ENCODE assay signal across 9 cellular contexts in genomic region chr9:757246-757881, GRCh38.
DNase-seq lines count a peak whose midpoint lies in the region; ATAC-seq and TF ChIP-seq lines count a peak whose summit lies in the region.
"Had no signal": no experiment of that assay in that cellular context is flagged by ENCODE, and none has a peak within 500 bp of the region (broad histone marks: within the 10 kb centered on the region; RNA-seq: fewer than 3 reads in every experiment).

No MANE protein-coding gene starts in this region.

- H3K36me3 ChIP-seq in Peyer's patch (no peaks in the 10 kb centered on the region), esophagus muscularis mucosa (no peaks in the 10 kb centered on the region)

- intact Hi-C loops in esophagus muscularis mucosa (cut with DNase I): no loop called here
- intact Hi-C loops in activated T-helper 1 cell treated with anti-CD3 and anti-CD28 coated beads, Interleukin-12 subunit alpha, Interleukin-12 subunit beta, Interleukin-2, Interleukin-4 antibody, amounts not matched to agents 30 ng/mL and 10 ng/mL and 1 ng/mL, durations not matched to agents 14 hours and 24 hours and 36 hours (cut with micrococcal nuclease): no loop called here

- no peaks in the 10 kb centered on the region for H3K9me3 Mint-ChIP-seq in natural killer cell treated with Interleukin-12 subunit alpha and Interleukin-12 subunit beta and Interleukin-15 and Interleukin-18, amount 100 ng/mL, for 72 hours
- H3K9me3 Mint-ChIP-seq in activated T-helper 1 cell treated with anti-CD3 and anti-CD28 coated beads, Interleukin-12 subunit alpha, Interleukin-12 subunit beta, Interleukin-2, Interleukin-4 antibody, amounts not matched to agents 30 ng/mL and 10 ng/mL and 1 ng/mL, durations not matched to agents 14 hours and 24 hours and 36 hours: no peaks in the 10 kb centered on the region
- H3K9me3 Mint-ChIP-seq: dendritic cell treated with granulocyte-macrophage colony-stimulating factor and Interleukin-4, amounts not matched to agents 40 ng/mL and 50 ng/mL, for 4 days had no signal

- DNase-seq in AG08395 (ENCODE audit: low spot score) (peak; percentile 64), GM19240 (ENCODE audit: insufficient read length, low spot score) (peak; percentile 21), Peyer's patch (no peak), esophagus muscularis mucosa (ENCODE audit: extremely low spot score) (peak; percentile 29)
- DNase-seq in natural killer cell treated with Interleukin-12 subunit alpha and Interleukin-12 subunit beta and Interleukin-15 and Interleukin-18, amount 100 ng/mL, for 72 hours (ENCODE audit: low spot score): no peak
- DNase-seq in activated T-helper 1 cell treated with anti-CD3 and anti-CD28 coated beads, Interleukin-12 subunit alpha, Interleukin-12 subunit beta, Interleukin-2, Interleukin-4 antibody, amounts not matched to agents 30 ng/mL and 10 ng/mL and 1 ng/mL, durations not matched to agents 14 hours and 24 hours and 36 hours (ENCODE audit: low spot score): no peak
- DNase-seq in activated CD4-positive, alpha-beta T cell treated with anti-CD3 and anti-CD28 coated beads, Interleukin-2, amount 50 U/mL, for 48 hours: no peak

- H3K4me1 ChIP-seq in Peyer's patch: no peaks in the 10 kb centered on the region
- H3K4me1 ChIP-seq in esophagus muscularis mucosa: peaks cover 6 to 17% (median 9%) of the 10 kb centered on the region in 4 donors

- peaks cover 5 to 8% of the 10 kb centered on the region in 2 donors for H3K27me3 Mint-ChIP-seq in natural killer cell treated with Interleukin-12 subunit alpha and Interleukin-12 subunit beta and Interleukin-15 and Interleukin-18, amount 100 ng/mL, for 72 hours
- peaks cover 2% of the 10 kb centered on the region for H3K27me3 Mint-ChIP-seq in activated T-helper 1 cell treated with anti-CD3 and anti-CD28 coated beads, Interleukin-12 subunit alpha, Interleukin-12 subunit beta, Interleukin-2, Interleukin-4 antibody, amounts not matched to agents 30 ng/mL and 10 ng/mL and 1 ng/mL, durations not matched to agents 14 hours and 24 hours and 36 hours (ENCODE audit: insufficient read depth)
- H3K27me3 Mint-ChIP-seq: dendritic cell treated with granulocyte-macrophage colony-stimulating factor and Interleukin-4, amounts not matched to agents 40 ng/mL and 50 ng/mL, for 4 days had no signal

- H3K27ac Mint-ChIP-seq in natural killer cell treated with Interleukin-12 subunit alpha and Interleukin-12 subunit beta and Interleukin-15 and Interleukin-18, amount 100 ng/mL, for 72 hours: no peak overlapping the region
- no peak overlapping the region for H3K27ac Mint-ChIP-seq in activated T-helper 1 cell treated with anti-CD3 and anti-CD28 coated beads, Interleukin-12 subunit alpha, Interleukin-12 subunit beta, Interleukin-2, Interleukin-4 antibody, amounts not matched to agents 30 ng/mL and 10 ng/mL and 1 ng/mL, durations not matched to agents 14 hours and 24 hours and 36 hours

- H3K4me3 Mint-ChIP-seq in natural killer cell treated with Interleukin-12 subunit alpha and Interleukin-12 subunit beta and Interleukin-15 and Interleukin-18, amount 100 ng/mL, for 72 hours: peak overlapping the region; percentile 27
- no peak overlapping the region for H3K4me3 Mint-ChIP-seq in activated T-helper 1 cell treated with anti-CD3 and anti-CD28 coated beads, Interleukin-12 subunit alpha, Interleukin-12 subunit beta, Interleukin-2, Interleukin-4 antibody, amounts not matched to agents 30 ng/mL and 10 ng/mL and 1 ng/mL, durations not matched to agents 14 hours and 24 hours and 36 hours
- H3K4me3 Mint-ChIP-seq: dendritic cell treated with granulocyte-macrophage colony-stimulating factor and Interleukin-4, amounts not matched to agents 40 ng/mL and 50 ng/mL, for 4 days had no signal

- H3K4me1 Mint-ChIP-seq in natural killer cell treated with Interleukin-12 subunit alpha and Interleukin-12 subunit beta and Interleukin-15 and Interleukin-18, amount 100 ng/mL, for 72 hours (ENCODE audit: low read depth in 2 of 2): peaks cover 35 to 54% of the 10 kb centered on the region in 2 donors
- peaks cover 27% of the 10 kb centered on the region for H3K4me1 Mint-ChIP-seq in activated T-helper 1 cell treated with anti-CD3 and anti-CD28 coated beads, Interleukin-12 subunit alpha, Interleukin-12 subunit beta, Interleukin-2, Interleukin-4 antibody, amounts not matched to agents 30 ng/mL and 10 ng/mL and 1 ng/mL, durations not matched to agents 14 hours and 24 hours and 36 hours (ENCODE audit: low read depth)

- H3K27ac ChIP-seq in Peyer's patch: no peak overlapping the region
- no peak overlapping the region for H3K27ac ChIP-seq in esophagus muscularis mucosa (replicated peaks in 1 of 4)

- H3K9me3 ChIP-seq in Peyer's patch (no peaks in the 10 kb centered on the region), esophagus muscularis mucosa (no peaks in the 10 kb centered on the region)

- WGBS in esophagus muscularis mucosa: 66% methylated on average over 13 of the region's 13 CpGs

- no peak for ATAC-seq in natural killer cell treated with Interleukin-12 subunit alpha and Interleukin-12 subunit beta and Interleukin-15 and Interleukin-18, amount 100 ng/mL, for 72 hours
- ATAC-seq in HG03039 (IDR thresholded peaks at IDR 0.05; ENCODE audit: unreplicated experiment): no peak

- H3K36me3 Mint-ChIP-seq in natural killer cell treated with Interleukin-12 subunit alpha and Interleukin-12 subunit beta and Interleukin-15 and Interleukin-18, amount 100 ng/mL, for 72 hours: no peaks in the 10 kb centered on the region
- H3K36me3 Mint-ChIP-seq in activated T-helper 1 cell treated with anti-CD3 and anti-CD28 coated beads, Interleukin-12 subunit alpha, Interleukin-12 subunit beta, Interleukin-2, Interleukin-4 antibody, amounts not matched to agents 30 ng/mL and 10 ng/mL and 1 ng/mL, durations not matched to agents 14 hours and 24 hours and 36 hours (ENCODE audit: low read depth): peaks cover 1% of the 10 kb centered on the region

- H3K4me3 ChIP-seq in Peyer's patch: no peak overlapping the region
- H3K4me3 ChIP-seq in esophagus muscularis mucosa: no peak overlapping the region

- no peak for TF ChIP-seq POLR2A in Peyer's patch (IDR thresholded peaks at IDR 0.05)
- no peak for TF ChIP-seq POLR2A in esophagus muscularis mucosa (IDR thresholded peaks at IDR 0.05; ENCODE audit: low read depth)

- peak in 5 of 6 experiments; percentile 39 to 60 (median 48) for TF ChIP-seq CTCF in Peyer's patch (IDR thresholded peaks at IDR 0.05)
- TF ChIP-seq CTCF in esophagus muscularis mucosa (IDR thresholded peaks at IDR 0.05): peak; percentile 48 to 77 (median 67)

- H3K27me3 ChIP-seq in Peyer's patch: no peaks in the 10 kb centered on the region
- H3K27me3 ChIP-seq in esophagus muscularis mucosa: no peaks in the 10 kb centered on the region

- no peak for TF ChIP-seq EP300 in esophagus muscularis mucosa (IDR thresholded peaks at IDR 0.05)

Comparison
In these comparisons a context has a peak if more than half of its experiments do, and no peak if none do; other contexts are left out.
1. DNase-seq: peak in AG08395 (single experiment), GM19240 (single experiment) and esophagus muscularis mucosa (single experiment); none in Peyer's patch (0 of 3), natural killer cell treated with Interleukin-12 subunit alpha and Interleukin-12 subunit beta and Interleukin-15 and Interleukin-18, amount 100 ng/mL, for 72 hours (single experiment), activated T-helper 1 cell treated with anti-CD3 and anti-CD28 coated beads, Interleukin-12 subunit alpha, Interleukin-12 subunit beta, Interleukin-2, Interleukin-4 antibody, amounts not matched to agents 30 ng/mL and 10 ng/mL and 1 ng/mL, durations not matched to agents 14 hours and 24 hours and 36 hours (single experiment) and activated CD4-positive, alpha-beta T cell treated with anti-CD3 and anti-CD28 coated beads, Interleukin-2, amount 50 U/mL, for 48 hours (0 of 2).